ENCODE assay signal across 1 cellular context in the genomic region with DNA sequence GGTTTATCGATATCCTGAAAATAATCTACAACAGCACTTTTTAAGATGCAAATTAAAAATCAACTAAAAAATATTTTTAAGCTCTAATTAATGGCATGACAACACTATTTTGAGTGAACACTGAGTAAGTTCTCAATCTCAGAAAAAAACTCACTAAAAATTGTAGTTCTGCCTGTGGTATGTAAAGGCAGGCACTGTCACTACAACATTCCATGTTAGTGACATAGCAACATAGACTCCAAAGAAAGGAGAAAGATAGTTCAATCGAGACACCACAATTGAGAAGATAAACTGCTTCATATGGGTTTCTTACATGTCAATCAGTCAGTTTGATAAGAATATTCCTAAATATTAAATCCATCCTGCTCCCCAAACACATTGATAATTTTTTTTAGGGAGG.
TF ChIP-seq lines count a peak whose summit lies in the region.

No MANE protein-coding gene starts in this region.

TF ChIP-seq in IMR-90, 13 proteins besides CTCF, POLR2A, EP300 and RAD21:
- no peak for TF ChIP-seq FOS (IDR thresholded peaks at IDR 0.05; ENCODE audit: low read depth, low read length)
- TF ChIP-seq MAFK (IDR thresholded peaks at IDR 0.05; ENCODE audit: low read depth, low read length): no peak
- no peak for TF ChIP-seq CEBPB (IDR thresholded peaks at IDR 0.05; ENCODE audit: low read depth, low read length)
- TF ChIP-seq, protein P1, sequence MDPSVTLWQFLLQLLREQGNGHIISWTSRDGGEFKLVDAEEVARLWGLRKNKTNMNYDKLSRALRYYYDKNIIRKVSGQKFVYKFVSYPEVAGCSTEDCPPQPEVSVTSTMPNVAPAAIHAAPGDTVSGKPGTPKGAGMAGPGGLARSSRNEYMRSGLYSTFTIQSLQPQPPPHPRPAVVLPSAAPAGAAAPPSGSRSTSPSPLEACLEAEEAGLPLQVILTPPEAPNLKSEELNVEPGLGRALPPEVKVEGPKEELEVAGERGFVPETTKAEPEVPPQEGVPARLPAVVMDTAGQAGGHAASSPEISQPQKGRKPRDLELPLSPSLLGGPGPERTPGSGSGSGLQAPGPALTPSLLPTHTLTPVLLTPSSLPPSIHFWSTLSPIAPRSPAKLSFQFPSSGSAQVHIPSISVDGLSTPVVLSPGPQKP (IDR thresholded peaks at IDR 0.05; ENCODE audit: borderline replicate concordance, low read depth, low read length): no peak
- TF ChIP-seq, protein P2, sequence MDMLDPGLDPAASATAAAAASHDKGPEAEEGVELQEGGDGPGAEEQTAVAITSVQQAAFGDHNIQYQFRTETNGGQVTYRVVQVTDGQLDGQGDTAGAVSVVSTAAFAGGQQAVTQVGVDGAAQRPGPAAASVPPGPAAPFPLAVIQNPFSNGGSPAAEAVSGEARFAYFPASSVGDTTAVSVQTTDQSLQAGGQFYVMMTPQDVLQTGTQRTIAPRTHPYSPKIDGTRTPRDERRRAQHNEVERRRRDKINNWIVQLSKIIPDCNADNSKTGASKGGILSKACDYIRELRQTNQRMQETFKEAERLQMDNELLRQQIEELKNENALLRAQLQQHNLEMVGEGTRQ (IDR thresholded peaks at IDR 0.05; ENCODE audit: low read depth, low read length): no peak
- TF ChIP-seq SMC3 (IDR thresholded peaks at IDR 0.05; ENCODE audit: low read depth, low read length): no peak
- no peak for TF ChIP-seq MXI1 (IDR thresholded peaks at IDR 0.05; ENCODE audit: borderline replicate concordance, low read depth, low read length)
- no peak for TF ChIP-seq RCOR1 (IDR thresholded peaks at IDR 0.05; ENCODE audit: insufficient replicate concordance, low read length)
- TF ChIP-seq NFE2L2 (IDR thresholded peaks at IDR 0.05; ENCODE audit: low read depth, low read length): no peak
- TF ChIP-seq MAZ (IDR thresholded peaks at IDR 0.05; ENCODE audit: borderline replicate concordance, low read depth, low read length): no peak
- no peak for TF ChIP-seq BHLHE40 (IDR thresholded peaks at IDR 0.05; ENCODE audit: low read depth, low read length)
- no peak for TF ChIP-seq CHD1 (IDR thresholded peaks at IDR 0.05; ENCODE audit: low read depth, low read length)
- no peak for TF ChIP-seq RFX5 (IDR thresholded peaks at IDR 0.05; ENCODE audit: low read depth, low read length)
